ENCODE assay signal across 9 cellular contexts in the genomic region with DNA sequence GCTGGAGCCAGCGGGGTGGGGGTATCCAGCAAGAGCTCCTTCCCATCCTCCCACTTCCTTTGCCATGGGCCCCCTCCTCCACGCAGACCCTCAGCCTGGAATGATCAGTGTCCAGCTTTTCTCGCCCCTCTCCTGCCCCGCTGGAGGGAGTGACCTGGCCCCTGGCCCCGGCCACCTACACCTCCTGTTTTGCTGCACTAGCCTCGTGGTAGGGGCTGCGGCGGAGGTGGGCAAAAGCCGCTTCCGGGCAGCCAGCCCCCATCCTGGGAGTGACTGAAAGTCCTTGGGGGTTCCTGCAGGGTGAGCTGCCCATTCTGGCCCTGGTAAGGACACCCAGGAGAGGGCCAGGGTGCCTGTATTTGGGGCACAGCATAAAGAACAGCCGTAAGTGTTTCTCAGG.
DNase-seq lines count a peak whose midpoint lies in the region; ATAC-seq and TF ChIP-seq lines count a peak whose summit lies in the region.
"Had no signal": no experiment of that assay in that cellular context is flagged by ENCODE, and none has a peak within 500 bp of the region (broad histone marks: within the 10 kb centered on the region; RNA-seq: fewer than 3 reads in every experiment).

No MANE protein-coding gene starts in this region.

- H3K9me3 Mint-ChIP-seq in activated CD4-positive, alpha-beta T cell treated with anti-CD3 and anti-CD28 coated beads, Interleukin-2, amount 10 ng/mL, durations not matched to agents 7 days and 5 days, result no peaks in the 10 kb centered on the region
- H3K9me3 Mint-ChIP-seq in WTC11, result no peaks in the 10 kb centered on the region

- TF ChIP-seq CTCF in WTC11 (IDR thresholded peaks at IDR 0.05), result no peak
- no peak for TF ChIP-seq CTCF in fibroblast of pulmonary artery (IDR thresholded peaks at IDR 0.05; ENCODE audit: low read length, missing control alignments)
- no peak for TF ChIP-seq CTCF in spleen (IDR thresholded peaks at IDR 0.05 in 8 of 11, conservative IDR thresholded peaks at IDR 0.05 in 3 of 11)
- TF ChIP-seq CTCF in thyroid gland (IDR thresholded peaks at IDR 0.05), result no peak

- CTCF ChIA-PET in activated CD4-positive, alpha-beta T cell treated with anti-CD3 and anti-CD28 coated beads, Interleukin-2, amount 10 ng/mL, durations not matched to agents 7 days and 5 days (lab: Charles Lee), result interaction anchor here (0.7 to 2.2 kb wide), 10 partner anchors 8 to 63 kb away, joined by 3 to 9 read pairs (median 4); no protein-coding TSS in a partner anchor
- CTCF ChIA-PET in WTC11 (lab: Charles Lee), result interaction anchor here (1.0 to 2.0 kb wide), 7 partner anchors 11 to 62 kb away, joined by 3 to 11 read pairs (median 4); no protein-coding TSS in a partner anchor

- H3K4me1 ChIP-seq in spleen (peaks cover 89 to 100% (median 100%) of the 10 kb centered on the region in 6 donors), thyroid gland (peaks cover 36 to 81% of the 10 kb centered on the region in 2 donors)

- intact Hi-C loops in spleen (cut with DNase I; ENCODE audit: low total_unique reads) (no loop called here), thyroid gland (cut with DNase I) (no loop called here)

- H3K4me1 Mint-ChIP-seq in activated CD4-positive, alpha-beta T cell treated with anti-CD3 and anti-CD28 coated beads, Interleukin-2, amount 10 ng/mL, durations not matched to agents 7 days and 5 days, result peaks cover 94% of the 10 kb centered on the region
- H3K4me1 Mint-ChIP-seq in WTC11, result peaks cover 75% of the 10 kb centered on the region

- H3K36me3 ChIP-seq in spleen, result peaks cover 0 to 11% (median 0%) of the 10 kb centered on the region in 6 donors
- no peaks in the 10 kb centered on the region for H3K36me3 ChIP-seq in thyroid gland

- WGBS in spleen, 5 donors, result 29 to 52% (median 47%) methylated on average over 8 to 11 of the region's 11 CpGs
- 55 to 74% methylated on average over 10 to 11 of the region's 11 CpGs for WGBS in thyroid gland, 2 donors

- POLR2A ChIA-PET in activated CD4-positive, alpha-beta T cell treated with anti-CD3 and anti-CD28 coated beads, Interleukin-2, amount 10 ng/mL, durations not matched to agents 7 days and 5 days (lab: Charles Lee), result interaction anchor here (0.6 kb wide), 1 partner anchor 18 kb away, joined by 3 read pairs; no protein-coding TSS in a partner anchor
- POLR2A ChIA-PET in WTC11 (lab: Charles Lee), result interaction anchor here (1.7 kb wide), 1 partner anchor 36 kb away, joined by 6 read pairs; no protein-coding TSS in a partner anchor

- DNase-seq in activated CD4-positive, alpha-beta T cell treated with anti-CD3 and anti-CD28 coated beads, Interleukin-2, amount 10 ng/mL, durations not matched to agents 7 days and 5 days, result no peak
- DNase-seq in activated CD4-positive, alpha-beta T cell treated with anti-CD3 and anti-CD28 coated beads, Interleukin-2, amount 50 U/mL, for 4 hours, result no peak
- DNase-seq in WTC11 (ENCODE audit: low spot score), result no peak
- no peak for DNase-seq in fibroblast of pulmonary artery (ENCODE audit: low read depth)
- no peak for DNase-seq in spleen
- DNase-seq in NCI-H2227 (lab: John Stamatoyannopoulos, UW; ENCODE audit: unreplicated experiment), result no peak
- no peak for DNase-seq in thyroid gland
- DNase-seq: retina had no signal

- peak overlapping the region; percentile 12 for H3K4me3 ChIP-seq in fibroblast of pulmonary artery (replicated peaks; ENCODE audit: low read depth, low read length)
- H3K4me3 ChIP-seq in spleen, result peak overlapping the region in 3 of 8 donors; percentile 1 to 42 (median 14)
- no peak overlapping the region for H3K4me3 ChIP-seq in thyroid gland (replicated peaks in 1 of 3)

- H3K27me3 ChIP-seq in spleen (replicated peaks in 1 of 7), result no peaks in the 10 kb centered on the region
- no peaks in the 10 kb centered on the region for H3K27me3 ChIP-seq in thyroid gland

- H3K9me3 ChIP-seq in spleen (no peaks in the 10 kb centered on the region), thyroid gland (no peaks in the 10 kb centered on the region)

- H3K36me3 Mint-ChIP-seq in activated CD4-positive, alpha-beta T cell treated with anti-CD3 and anti-CD28 coated beads, Interleukin-2, amount 10 ng/mL, durations not matched to agents 7 days and 5 days (ENCODE audit: low read depth), result peaks cover 60% of the 10 kb centered on the region
- peaks cover 2% of the 10 kb centered on the region; the same call in 1 of the 2 replicates for H3K36me3 Mint-ChIP-seq in WTC11

- ATAC-seq in WTC11 (no peak), GM18867 (IDR thresholded peaks at IDR 0.05; ENCODE audit: unreplicated experiment) (no peak)

- peak overlapping the region; percentile 97 for H3K27ac Mint-ChIP-seq in activated CD4-positive, alpha-beta T cell treated with anti-CD3 and anti-CD28 coated beads, Interleukin-2, amount 10 ng/mL, durations not matched to agents 7 days and 5 days
- no peak overlapping the region for H3K27ac Mint-ChIP-seq in WTC11

- TF ChIP-seq POLR2A in spleen (IDR thresholded peaks at IDR 0.05), result no peak
- no peak for TF ChIP-seq POLR2A in thyroid gland (IDR thresholded peaks at IDR 0.05)

- no peaks in the 10 kb centered on the region for H3K27me3 Mint-ChIP-seq in activated CD4-positive, alpha-beta T cell treated with anti-CD3 and anti-CD28 coated beads, Interleukin-2, amount 10 ng/mL, durations not matched to agents 7 days and 5 days
- no peaks in the 10 kb centered on the region for H3K27me3 Mint-ChIP-seq in WTC11 (ENCODE audit: low read depth)

- H3K27ac ChIP-seq in spleen (peak overlapping the region; percentile 58 to 97 (median 92)), thyroid gland (no peak overlapping the region)

- peak overlapping the region; percentile 81 for H3K4me3 Mint-ChIP-seq in activated CD4-positive, alpha-beta T cell treated with anti-CD3 and anti-CD28 coated beads, Interleukin-2, amount 10 ng/mL, durations not matched to agents 7 days and 5 days
- H3K4me3 Mint-ChIP-seq in WTC11, result peak overlapping the region; percentile 66; the same call in 1 of the 2 replicates

TF ChIP-seq in WTC11, 78 proteins besides CTCF, POLR2A, EP300 and RAD21 (continues in another document):
- TF ChIP-seq HMGA2 (CRISPR knock-in tag; IDR thresholded peaks at IDR 0.05) (no peak), SP1 (CRISPR knock-in tag; conservative IDR thresholded peaks at IDR 0.05) (no peak), NR1H2 (CRISPR knock-in tag; IDR thresholded peaks at IDR 0.05) (no peak), CREB1 (CRISPR knock-in tag; IDR thresholded peaks at IDR 0.05) (no peak), FOXJ3 (CRISPR knock-in tag; IDR thresholded peaks at IDR 0.05; ENCODE audit: borderline replicate concordance) (no peak), ZNF423 (CRISPR knock-in tag; IDR thresholded peaks at IDR 0.05) (no peak)
- TF ChIP-seq, protein P1, sequence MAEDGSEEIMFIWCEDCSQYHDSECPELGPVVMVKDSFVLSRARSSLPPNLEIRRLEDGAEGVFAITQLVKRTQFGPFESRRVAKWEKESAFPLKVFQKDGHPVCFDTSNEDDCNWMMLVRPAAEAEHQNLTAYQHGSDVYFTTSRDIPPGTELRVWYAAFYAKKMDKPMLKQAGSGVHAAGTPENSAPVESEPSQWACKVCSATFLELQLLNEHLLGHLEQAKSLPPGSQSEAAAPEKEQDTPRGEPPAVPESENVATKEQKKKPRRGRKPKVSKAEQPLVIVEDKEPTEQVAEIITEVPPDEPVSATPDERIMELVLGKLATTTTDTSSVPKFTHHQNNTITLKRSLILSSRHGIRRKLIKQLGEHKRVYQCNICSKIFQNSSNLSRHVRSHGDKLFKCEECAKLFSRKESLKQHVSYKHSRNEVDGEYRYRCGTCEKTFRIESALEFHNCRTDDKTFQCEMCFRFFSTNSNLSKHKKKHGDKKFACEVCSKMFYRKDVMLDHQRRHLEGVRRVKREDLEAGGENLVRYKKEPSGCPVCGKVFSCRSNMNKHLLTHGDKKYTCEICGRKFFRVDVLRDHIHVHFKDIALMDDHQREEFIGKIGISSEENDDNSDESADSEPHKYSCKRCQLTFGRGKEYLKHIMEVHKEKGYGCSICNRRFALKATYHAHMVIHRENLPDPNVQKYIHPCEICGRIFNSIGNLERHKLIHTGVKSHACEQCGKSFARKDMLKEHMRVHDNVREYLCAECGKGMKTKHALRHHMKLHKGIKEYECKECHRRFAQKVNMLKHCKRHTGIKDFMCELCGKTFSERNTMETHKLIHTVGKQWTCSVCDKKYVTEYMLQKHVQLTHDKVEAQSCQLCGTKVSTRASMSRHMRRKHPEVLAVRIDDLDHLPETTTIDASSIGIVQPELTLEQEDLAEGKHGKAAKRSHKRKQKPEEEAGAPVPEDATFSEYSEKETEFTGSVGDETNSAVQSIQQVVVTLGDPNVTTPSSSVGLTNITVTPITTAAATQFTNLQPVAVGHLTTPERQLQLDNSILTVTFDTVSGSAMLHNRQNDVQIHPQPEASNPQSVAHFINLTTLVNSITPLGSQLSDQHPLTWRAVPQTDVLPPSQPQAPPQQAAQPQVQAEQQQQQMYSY (CRISPR knock-in tag; IDR thresholded peaks at IDR 0.05), result no peak
- TF ChIP-seq, protein P2, sequence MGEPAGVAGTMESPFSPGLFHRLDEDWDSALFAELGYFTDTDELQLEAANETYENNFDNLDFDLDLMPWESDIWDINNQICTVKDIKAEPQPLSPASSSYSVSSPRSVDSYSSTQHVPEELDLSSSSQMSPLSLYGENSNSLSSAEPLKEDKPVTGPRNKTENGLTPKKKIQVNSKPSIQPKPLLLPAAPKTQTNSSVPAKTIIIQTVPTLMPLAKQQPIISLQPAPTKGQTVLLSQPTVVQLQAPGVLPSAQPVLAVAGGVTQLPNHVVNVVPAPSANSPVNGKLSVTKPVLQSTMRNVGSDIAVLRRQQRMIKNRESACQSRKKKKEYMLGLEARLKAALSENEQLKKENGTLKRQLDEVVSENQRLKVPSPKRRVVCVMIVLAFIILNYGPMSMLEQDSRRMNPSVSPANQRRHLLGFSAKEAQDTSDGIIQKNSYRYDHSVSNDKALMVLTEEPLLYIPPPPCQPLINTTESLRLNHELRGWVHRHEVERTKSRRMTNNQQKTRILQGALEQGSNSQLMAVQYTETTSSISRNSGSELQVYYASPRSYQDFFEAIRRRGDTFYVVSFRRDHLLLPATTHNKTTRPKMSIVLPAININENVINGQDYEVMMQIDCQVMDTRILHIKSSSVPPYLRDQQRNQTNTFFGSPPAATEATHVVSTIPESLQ (CRISPR knock-in tag; IDR thresholded peaks at IDR 0.05), result no peak
- TF ChIP-seq, protein P3, sequence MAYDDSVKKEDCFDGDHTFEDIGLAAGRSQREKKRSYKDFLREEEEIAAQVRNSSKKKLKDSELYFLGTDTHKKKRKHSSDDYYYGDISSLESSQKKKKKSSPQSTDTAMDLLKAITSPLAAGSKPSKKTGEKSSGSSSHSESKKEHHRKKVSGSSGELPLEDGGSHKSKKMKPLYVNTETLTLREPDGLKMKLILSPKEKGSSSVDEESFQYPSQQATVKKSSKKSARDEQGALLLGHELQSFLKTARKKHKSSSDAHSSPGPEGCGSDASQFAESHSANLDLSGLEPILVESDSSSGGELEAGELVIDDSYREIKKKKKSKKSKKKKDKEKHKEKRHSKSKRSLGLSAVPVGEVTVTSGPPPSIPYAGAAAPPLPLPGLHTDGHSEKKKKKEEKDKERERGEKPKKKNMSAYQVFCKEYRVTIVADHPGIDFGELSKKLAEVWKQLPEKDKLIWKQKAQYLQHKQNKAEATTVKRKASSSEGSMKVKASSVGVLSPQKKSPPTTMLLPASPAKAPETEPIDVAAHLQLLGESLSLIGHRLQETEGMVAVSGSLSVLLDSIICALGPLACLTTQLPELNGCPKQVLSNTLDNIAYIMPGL (CRISPR knock-in tag; IDR thresholded peaks at IDR 0.05), result no peak

Comparison
In these comparisons a context has a peak if more than half of its experiments do, and no peak if none do; other contexts are left out.
1. H3K27ac ChIP-seq: peak in spleen (8 of 8); none in thyroid gland (0 of 3).